In genomic region chr12:51839310-51839943, GRCh38 we compare ENCODE assay signal across 32 cellular contexts. TPM values are rescaled to one million over a fixed set of nuclear protein-coding genes. Genes with fewer than 3 reads are reported as not detected.
DNase-seq lines count a peak whose midpoint lies in the region; ATAC-seq, FAIRE-seq and TF ChIP-seq lines count a peak whose summit lies in the region.
"Had no signal": no experiment of that assay in that cellular context is flagged by ENCODE, and none has a peak within 500 bp of the region (broad histone marks: within the 10 kb centered on the region; RNA-seq: fewer than 3 reads in every experiment).

No MANE protein-coding gene starts in this region.

- peaks cover 49% of the 10 kb centered on the region for H3K4me1 Mint-ChIP-seq in nephron
- H3K4me1 Mint-ChIP-seq in CD8-positive, alpha-beta T cell (ENCODE audit: low read depth), result no peaks in the 10 kb centered on the region
- H3K4me1 Mint-ChIP-seq: T-helper 17 cell had no signal

- H3K27me3 ChIP-seq in H1 (replicated peaks in 1 of 4; ENCODE audit: control insufficient read depth in 3 of 4, extremely low read depth in 1 of 4, insufficient read depth in 3 of 4, low read length in 3 of 4), result peaks cover 0 to 3% (median 0%) of the 10 kb centered on the region in 4 experiments; a peak in 2 of 7 replicates
- H3K27me3 ChIP-seq in CD8-positive, alpha-beta T cell (ENCODE audit: insufficient read depth, low read length), result peaks cover 6% of the 10 kb centered on the region

- H2BK12ac ChIP-seq in H1 (ENCODE audit: low read depth, low read length), result no peak overlapping the region

- no peaks in the 10 kb centered on the region for H3K9me3 Mint-ChIP-seq in nephron
- no peaks in the 10 kb centered on the region for H3K9me3 Mint-ChIP-seq in CD8-positive, alpha-beta T cell
- no peaks in the 10 kb centered on the region for H3K9me3 Mint-ChIP-seq in activated naive CD4-positive, alpha-beta T cell treated with anti-CD3 and anti-CD28 coated beads, Interleukin-2, amount 50 U/mL, for 72 hours

- no peak for TF ChIP-seq EP300 in A549 (IDR thresholded peaks at IDR 0.05)
- no peak for TF ChIP-seq EP300 in H1 (IDR thresholded peaks at IDR 0.05; ENCODE audit: borderline replicate concordance in 1 of 2, low read depth in 2 of 2, low read length in 2 of 2)

- ATAC-seq in A549, result peak; percentile 29 to 30; a peak in 4 of 6 replicates
- ATAC-seq in GM19463 (IDR thresholded peaks at IDR 0.05; ENCODE audit: unreplicated experiment), result no peak
- ATAC-seq in CD8-positive, alpha-beta T cell, result no peak
- ATAC-seq in activated naive CD4-positive, alpha-beta T cell treated with anti-CD3 and anti-CD28 coated beads, Interleukin-2, amount 50 U/mL, for 72 hours, result no peak
- ATAC-seq: mucosa of descending colon, T-helper 17 cell had no signal

- no peaks in the 10 kb centered on the region; a peak in 2 of 4 replicates for H3K79me2 ChIP-seq in H1 (ENCODE audit: control insufficient read depth in 1 of 2, insufficient read depth in 2 of 2, low read length in 2 of 2)

- H3K4me2 ChIP-seq in A549 (no peak overlapping the region), H1 (ENCODE audit: insufficient read depth in 1 of 2, low read depth in 2 of 2, low read length in 2 of 2) (no peak overlapping the region)

- H3K27ac ChIP-seq in A549, result no peak overlapping the region
- H3K27ac ChIP-seq in H1 (ENCODE audit: low read depth, low read length), result no peak overlapping the region
- H3K27ac ChIP-seq in CD8-positive, alpha-beta T cell (ENCODE audit: low read depth, low read length), result no peak overlapping the region
- H3K27ac ChIP-seq: adrenal gland, brain microvascular endothelial cell, epithelial cell of prostate, prostate gland had no signal

- intact Hi-C loops in CD8-positive, alpha-beta T cell (cut with DNase I, micrococcal nuclease), result no loop called here

- H3K36me3 Mint-ChIP-seq in nephron (ENCODE audit: low read depth), result peaks cover 3% of the 10 kb centered on the region
- no peaks in the 10 kb centered on the region for H3K36me3 Mint-ChIP-seq in CD8-positive, alpha-beta T cell
- no peaks in the 10 kb centered on the region for H3K36me3 Mint-ChIP-seq in activated naive CD4-positive, alpha-beta T cell treated with anti-CD3 and anti-CD28 coated beads, Interleukin-2, amount 50 U/mL, for 72 hours

- no peak for DNase-seq in A549 (ENCODE audit: low read depth in 1 of 2, low spot score in 1 of 2)
- DNase-seq in Daoy (ENCODE audit: low read depth), result peak; percentile 43
- DNase-seq in H1 (ENCODE audit: low read depth in 1 of 2, low spot score in 2 of 2), result no peak
- no peak for DNase-seq in CD8-positive, alpha-beta T cell
- DNase-seq in GM19239 (ENCODE audit: insufficient read length, low spot score), result no peak
- DNase-seq in activated naive CD4-positive, alpha-beta T cell treated with anti-CD3 and anti-CD28 coated beads, Interleukin-2, amount 50 U/mL, for 72 hours (ENCODE audit: low spot score in 2 of 2), result no peak
- DNase-seq: activated CD4-positive, alpha-beta T cell treated with anti-CD3 and anti-CD28 coated beads for 48 hours; activated naive CD4-positive, alpha-beta T cell; activated T-cell treated with anti-CD3 and anti-CD28 coated beads, Interleukin-2, amount 50 U/mL, for 48 hours; adrenal gland; brain microvascular endothelial cell; C1 segment of cervical spinal cord; EL; kidney; mucosa of descending colon; NCI-H1092 treated with DMSO at 0.1 percent for 48 hours; NCI-H2029; NCI-H226; NCI-H748 treated with DMSO at 0.1 percent for 48 hours; RPMI8226; stimulated activated naive CD4-positive, alpha-beta T cell treated with Interleukin-2 at 50 U/mL for 16 hours; T-helper 17 cell had no signal

- H2BK20ac ChIP-seq in H1 (ENCODE audit: low read length), result no peak overlapping the region

- no peak for FAIRE-seq in A549 (lab: Jason Lieb, UNC)
- FAIRE-seq in H1 (lab: Jason Lieb, UNC), result no peak
- no peak for FAIRE-seq in GM19239 (lab: Jason Lieb, UNC)
- FAIRE-seq: GM12892, kidney, urothelium cell line had no signal

- 0 out of 2 replicates have a peak overlapping the region, but pooled peaks have one; percentile 5 for H2BK15ac ChIP-seq in H1 (ENCODE audit: low read length)

- no peak overlapping the region for H2BK5ac ChIP-seq in H1 (ENCODE audit: low read depth, low read length)

- no peak overlapping the region for H3K4ac ChIP-seq in H1 (replicated peaks; ENCODE audit: insufficient read length, low read depth, low read length)

- no peak for TF ChIP-seq RAD21 in A549 (conservative IDR thresholded peaks at IDR 0.05 in 1 of 2, IDR thresholded peaks at IDR 0.05 in 1 of 2)
- no peak for TF ChIP-seq RAD21 in H1 (IDR thresholded peaks at IDR 0.05 in 1 of 2, conservative IDR thresholded peaks at IDR 0.05 in 1 of 2; ENCODE audit: low read depth in 2 of 2, low read length in 2 of 2)

- no peak overlapping the region for H3K56ac ChIP-seq in H1 (replicated peaks; ENCODE audit: insufficient read length, low read depth, low read length)

- no peak overlapping the region for H4K5ac ChIP-seq in H1 (ENCODE audit: insufficient read length, low read depth, low read length)

- H3K23me2 ChIP-seq in H1 (ENCODE audit: low read depth, low read length), result no peaks in the 10 kb centered on the region; the same call in 1 of the 2 replicates

- peak overlapping the region; percentile 77; the same call in 1 of the 2 replicates for H2AK5ac ChIP-seq in H1 (ENCODE audit: low read depth, low read length)

- TF ChIP-seq CTCF in A549 (IDR thresholded peaks at IDR 0.05), result no peak
- TF ChIP-seq CTCF in H1 (IDR thresholded peaks at IDR 0.05; ENCODE audit: control extremely low read depth in 1 of 3, insufficient read depth in 1 of 3, low read depth in 1 of 3, low read length in 3 of 3), result no peak
- TF ChIP-seq CTCF in nephron (IDR thresholded peaks at IDR 0.05; ENCODE audit: unreplicated experiment in 3 of 3), result no peak
- TF ChIP-seq CTCF in CD8-positive, alpha-beta T cell (IDR thresholded peaks at IDR 0.05), result no peak

- H3K4me3 Mint-ChIP-seq in nephron, result no peak overlapping the region
- no peak overlapping the region for H3K4me3 Mint-ChIP-seq in CD8-positive, alpha-beta T cell
- H3K4me3 Mint-ChIP-seq: T-helper 17 cell had no signal

- H3K9me3 ChIP-seq in A549 (no peaks in the 10 kb centered on the region), H1 (ENCODE audit: insufficient read depth in 2 of 2, low read depth in 1 of 2, low read length in 1 of 2) (no peaks in the 10 kb centered on the region)
- no peaks in the 10 kb centered on the region for H3K9me3 ChIP-seq in CD8-positive, alpha-beta T cell (ENCODE audit: low read length)
- H3K9me3 ChIP-seq: adrenal gland, HAP-1, mucosa of descending colon, prostate gland had no signal

- 38% methylated on average over 5 of the region's 5 CpGs for WGBS in A549 (ENCODE audit: missing lambda C conversion rate)
- 87% methylated on average over 5 of the region's 5 CpGs; no CpG with 5 or more reads in 1 of the 2 experiments for WGBS in H1 (ENCODE audit: extremely low coverage in 1 of 2, insufficient coverage in 1 of 2, insufficient read length in 1 of 2, insufficient replicate concordance in 2 of 2, low coverage in 1 of 2, low lambda C conversion rate in 2 of 2, missing lambda C conversion rate in 1 of 2), 2 experiments

- H4K8ac ChIP-seq in H1 (ENCODE audit: extremely low read depth, insufficient read depth, low read length), result no peak overlapping the region

- no peak overlapping the region for H3K9ac ChIP-seq in H1 (replicated peaks in 1 of 4; ENCODE audit: extremely low read depth in 1 of 4, low read depth in 3 of 4, low read length in 3 of 4)

- POLR2A ChIA-PET in A549 (lab: Yijun Ruan, JAX), result no interaction called here
- POLR2A ChIA-PET in H1 (lab: Charles Lee; ENCODE audit: partially characterized antibody), result interaction anchor here (0.6 to 4.8 kb wide), 5 partner anchors 11 to 59 kb away, joined by 3 to 14 read pairs (median 5); a partner anchor contains a TSS
- POLR2A ChIA-PET in CD8-positive, alpha-beta T cell (lab: Charles Lee), result interaction anchor here (1.3 kb wide), 1 partner anchor 19 kb away, joined by 3 read pairs; no protein-coding TSS in a partner anchor

- peaks cover 2 to 4% of the 10 kb centered on the region in 2 experiments for H4K20me1 ChIP-seq in H1 (replicated peaks in 1 of 2; ENCODE audit: control insufficient read depth in 1 of 2, insufficient read depth in 2 of 2, low read length in 2 of 2)

- peaks cover 2% of the 10 kb centered on the region for H3K79me1 ChIP-seq in H1 (ENCODE audit: low read depth, low read length)

- peak overlapping the region; percentile 75 for H3K18ac ChIP-seq in H1 (ENCODE audit: extremely low read depth, low read length)

- TF ChIP-seq POLR2A in A549 (IDR thresholded peaks at IDR 0.05; ENCODE audit: low read length), result no peak
- TF ChIP-seq POLR2A in H1 (IDR thresholded peaks at IDR 0.05; ENCODE audit: control extremely low read depth in 1 of 2, low read depth in 2 of 2, low read length in 2 of 2), result no peak

- H3K14ac ChIP-seq in H1 (ENCODE audit: insufficient read length), result no peak overlapping the region

- CTCF ChIA-PET in A549 (lab: Yijun Ruan, JAX), result interaction anchor here (1.2 to 2.7 kb wide), 4 partner anchors 15 to 418 kb away, joined by 3 to 11 read pairs (median 5); no protein-coding TSS in a partner anchor
- CTCF ChIA-PET in H1 (lab: Charles Lee; ENCODE audit: partially characterized antibody), result interaction anchor here (0.7 to 9.8 kb wide), 10 partner anchors 11 to 418 kb away, joined by 3 to 109 read pairs (median 4); no protein-coding TSS in a partner anchor
- CTCF ChIA-PET in CD8-positive, alpha-beta T cell (lab: Charles Lee), result interaction anchor here (1.7 kb wide), 1 partner anchor 19 kb away, joined by 9 read pairs; no protein-coding TSS in a partner anchor

- H3K4me3 ChIP-seq in A549, result no peak overlapping the region
- no peak overlapping the region for H3K4me3 ChIP-seq in H1 (ENCODE audit: extremely low read depth in 1 of 4, insufficient read depth in 2 of 4, low read depth in 3 of 4, low read length in 4 of 4)
- H3K4me3 ChIP-seq in CD8-positive, alpha-beta T cell (ENCODE audit: low read depth, low read length), result no peak overlapping the region
- H3K4me3 ChIP-seq: adrenal gland, HAP-1, lung, mucosa of descending colon, prostate gland had no signal

- H2BK120ac ChIP-seq in H1 (replicated peaks; ENCODE audit: low read depth, low read length), result no peak overlapping the region

- H3K27me3 Mint-ChIP-seq in nephron (ENCODE audit: low read depth), result peaks cover 8% of the 10 kb centered on the region
- H3K27me3 Mint-ChIP-seq in CD8-positive, alpha-beta T cell (ENCODE audit: low read depth), result peaks cover 52% of the 10 kb centered on the region

- H3K4me1 ChIP-seq in A549 (no peaks in the 10 kb centered on the region), H1 (replicated peaks in 1 of 4; ENCODE audit: control insufficient read depth in 3 of 4, insufficient read depth in 4 of 4, low read length in 3 of 4) (peaks cover 6 to 49% (median 23%) of the 10 kb centered on the region in 4 experiments)
- no peaks in the 10 kb centered on the region for H3K4me1 ChIP-seq in CD8-positive, alpha-beta T cell (ENCODE audit: insufficient read depth, low read length)
- H3K4me1 ChIP-seq: adrenal gland, HAP-1, prostate gland had no signal

- no peaks in the 10 kb centered on the region for H3K36me3 ChIP-seq in H1 (ENCODE audit: control insufficient read depth in 2 of 4, insufficient read depth in 4 of 4, low read length in 3 of 4)
- H3K36me3 ChIP-seq in CD8-positive, alpha-beta T cell (ENCODE audit: insufficient read depth, low read length), result no peaks in the 10 kb centered on the region
- H3K36me3 ChIP-seq: adrenal gland, brain microvascular endothelial cell, HAP-1, prostate gland had no signal

- no peak overlapping the region for H2AFZ ChIP-seq in H1 (ENCODE audit: low read length)

- peak overlapping the region in 2 of 3 experiments; percentile 15 to 36 for H3K27ac Mint-ChIP-seq in nephron
- no peak overlapping the region for H3K27ac Mint-ChIP-seq in CD8-positive, alpha-beta T cell
- H3K27ac Mint-ChIP-seq in activated naive CD4-positive, alpha-beta T cell treated with anti-CD3 and anti-CD28 coated beads, Interleukin-2, amount 50 U/mL, for 72 hours, result peak overlapping the region in 1 of 2 donors; percentile 60
- H3K27ac Mint-ChIP-seq: T-helper 17 cell had no signal

- no peak overlapping the region for H3K23ac ChIP-seq in H1 (ENCODE audit: insufficient read length)

- H4K91ac ChIP-seq in H1 (replicated peaks; ENCODE audit: insufficient read length, low read length), result no peak overlapping the region

RNA-seq across cellular contexts. Expression of gene FIGNL2, which starts 9.1 kb away (rescaled TPM):
- polyA plus RNA-seq in A549 (2011; rRNA removed) (0.22 and 0.26 TPM in 2 replicates), A549 (2017; fragmentation: RNase III; extraction: RNeasy Plus Mini Kit Qiagen cat#74134 plus additional on column Dnase treatment) (0.36 to 0.46 TPM (median 0.38 TPM) in 3 replicates), H1 (2011; rRNA removed) (7.1 and 10.9 TPM in 2 replicates)
- 0.26 and 0.38 TPM in 2 replicates for polyA plus RNA-seq in A549 (2012; cell fraction: cytosol; rRNA removed)
- polyA plus RNA-seq in A549 (2012; cell fraction: nucleus; rRNA removed), result 0.71 and 1.2 TPM in 2 replicates
- 1.3 and 1.7 TPM in 2 replicates for polyA minus RNA-seq in A549 (2011; rRNA and poly(A)+ RNA removed)
- 0.09 TPM in 1 of 2 replicates, not detected in the other for total RNA-seq in Daoy (2014; rRNA removed; shearing (Covaris generic))
- total RNA-seq in H1 (2021; fragmentation: NEBNext Ultra II Directional; extraction: Animal tissue kit (Norgen Biotek cat#: 25700)), result 6.5 and 7.5 TPM in 2 replicates
- 6.7 TPM for polyA plus RNA-seq in H1 (2011; cell fraction: cytosol; rRNA removed)
- 12.7 TPM for polyA plus RNA-seq in H1 (2011; cell fraction: nucleus; rRNA removed)
- 4.7 to 5.7 TPM (median 5.2 TPM) in 4 replicates for polyA plus RNA-seq in H1 (2012, experiment 1 of 2)
- polyA plus RNA-seq in H1 (2012, experiment 2 of 2), result 4.7 TPM
- polyA plus RNA-seq in H1 (2013, experiment 1 of 2), result 2.7 TPM
- polyA plus RNA-seq in H1 (2013, experiment 2 of 2), result 2.2 TPM
- 3.0 and 6.3 TPM in 2 replicates for polyA minus RNA-seq in H1 (2011; rRNA and poly(A)+ RNA removed)
- polyA minus RNA-seq in H1 (2011; cell fraction: cytosol; rRNA and poly(A)+ RNA removed), result 7.0 TPM
- polyA minus RNA-seq in H1 (2011; cell fraction: nucleus; rRNA and poly(A)+ RNA removed), result 11.2 TPM
- 1 to 10 TPM; 1.5 to 1.9 TPM for total RNA-seq in CD8-positive, alpha-beta T cell
- total RNA-seq in activated naive CD4-positive, alpha-beta T cell treated with anti-CD3 and anti-CD28 coated beads, Interleukin-2, amount 50 U/mL, for 72 hours, result under 1 TPM; 0.30 to 0.54 TPM
- total RNA-seq: HT-29 had no signal

RNA-seq across cellular contexts. Expression of gene ANKRD33, which starts 48.5 kb away (rescaled TPM):
- polyA plus RNA-seq in A549 (2011; rRNA removed), result not detected in 2 replicates
- polyA plus RNA-seq in A549 (2012; cell fraction: cytosol; rRNA removed), result not detected in 2 replicates
- polyA plus RNA-seq in A549 (2012; cell fraction: nucleus; rRNA removed), result not detected in 2 replicates
- polyA plus RNA-seq in A549 (2017; fragmentation: RNase III; extraction: RNeasy Plus Mini Kit Qiagen cat#74134 plus additional on column Dnase treatment), result not detected in 3 replicates
- not detected in 2 replicates for polyA minus RNA-seq in A549 (2011; rRNA and poly(A)+ RNA removed)
- total RNA-seq in Daoy (2014; rRNA removed; shearing (Covaris generic)), result not detected in 2 replicates
- total RNA-seq in H1 (2021; fragmentation: NEBNext Ultra II Directional; extraction: Animal tissue kit (Norgen Biotek cat#: 25700)), result 0.19 and 0.41 TPM in 2 replicates
- 0.53 and 1.5 TPM in 2 replicates for polyA plus RNA-seq in H1 (2011; rRNA removed)
- polyA plus RNA-seq in H1 (2011; cell fraction: cytosol; rRNA removed), result 1.1 TPM
- 8.7 TPM for polyA plus RNA-seq in H1 (2011; cell fraction: nucleus; rRNA removed)
- 0.53 to 1.1 TPM (median 0.62 TPM) in 4 replicates for polyA plus RNA-seq in H1 (2012, experiment 1 of 2)
- 0.39 TPM for polyA plus RNA-seq in H1 (2012, experiment 2 of 2)
- 0.34 TPM for polyA plus RNA-seq in H1 (2013, experiment 1 of 2)
- polyA plus RNA-seq in H1 (2013, experiment 2 of 2), result 0.57 TPM
- polyA minus RNA-seq in H1 (2011; rRNA and poly(A)+ RNA removed), result 0.34 and 0.73 TPM in 2 replicates
- not detected for polyA minus RNA-seq in H1 (2011; cell fraction: cytosol; rRNA and poly(A)+ RNA removed)
- polyA minus RNA-seq in H1 (2011; cell fraction: nucleus; rRNA and poly(A)+ RNA removed), result 3.4 TPM
- total RNA-seq in CD8-positive, alpha-beta T cell, result not detected
- total RNA-seq in activated naive CD4-positive, alpha-beta T cell treated with anti-CD3 and anti-CD28 coated beads, Interleukin-2, amount 50 U/mL, for 72 hours, result not detected
- total RNA-seq: HT-29, kidney, prostate gland, T-helper 17 cell, temporal lobe had no signal

Comparison
In these comparisons a context has a peak if more than half of its experiments do, and no peak if none do; other contexts are left out.
1. ATAC-seq: peak in A549 (2 of 2); none in GM19463 (single experiment), CD8-positive, alpha-beta T cell (single experiment) and activated naive CD4-positive, alpha-beta T cell treated with anti-CD3 and anti-CD28 coated beads, Interleukin-2, amount 50 U/mL, for 72 hours (0 of 2).